Comparison of ENCODE assay signal across 8 cellular contexts in the genomic region with DNA sequence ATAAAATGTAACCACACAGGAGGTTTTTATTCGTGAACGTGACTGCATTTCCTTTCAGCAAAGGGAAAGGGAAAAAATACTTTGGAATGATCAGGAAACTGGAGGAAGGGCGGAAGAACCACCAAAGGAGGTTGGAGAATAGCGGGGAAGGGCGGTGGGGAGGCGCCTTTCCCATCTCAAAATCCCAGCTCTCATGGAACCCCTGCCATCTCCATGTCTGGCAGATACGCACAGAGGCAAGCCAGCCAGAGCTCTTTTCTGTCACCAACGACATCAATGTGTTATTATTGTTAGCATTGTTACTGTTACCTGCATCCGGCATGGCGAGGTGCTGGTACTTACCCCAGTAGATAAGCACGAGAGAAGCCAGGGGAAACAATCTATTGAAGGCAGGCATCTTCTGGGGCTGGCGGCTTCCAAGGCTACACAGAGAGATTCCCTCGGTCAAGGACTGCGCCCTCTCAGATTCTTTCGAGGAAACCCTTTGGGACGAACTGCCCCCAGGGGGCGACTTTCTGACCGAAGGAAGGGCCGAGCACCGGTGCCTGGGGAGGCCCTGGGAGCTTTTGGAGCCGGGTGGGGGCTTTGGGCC. TPM values are rescaled to one million over a fixed set of nuclear protein-coding genes. Genes with fewer than 3 reads are reported as not detected.
DNase-seq lines count a peak whose midpoint lies in the region; ATAC-seq and TF ChIP-seq lines count a peak whose summit lies in the region.

No MANE protein-coding gene starts in this region.

- H3K4me3 Mint-ChIP-seq in CD8-positive, alpha-beta memory T cell = peak overlapping the region; percentile 2 to 74 (median 65)
- H3K4me3 Mint-ChIP-seq in chondrocyte (ENCODE audit: unreplicated experiment) = peak overlapping the region; percentile 76
- H3K4me3 Mint-ChIP-seq in naive thymus-derived CD4-positive, alpha-beta T cell = peak overlapping the region; percentile 55 to 82 (median 69)

- H3K36me3 Mint-ChIP-seq in CD8-positive, alpha-beta memory T cell = peaks cover 0 to 1% (median 0%) of the 10 kb centered on the region in 3 donors
- no peaks in the 10 kb centered on the region for H3K36me3 Mint-ChIP-seq in chondrocyte (ENCODE audit: low read depth)
- peaks cover 0 to 6% (median 3%) of the 10 kb centered on the region in 5 donors for H3K36me3 Mint-ChIP-seq in naive thymus-derived CD4-positive, alpha-beta T cell

- H3K27me3 ChIP-seq in CD8-positive, alpha-beta memory T cell (ENCODE audit: insufficient read depth, low read length, poor library complexity, severe bottlenecking) = peaks cover 20% of the 10 kb centered on the region
- H3K27me3 ChIP-seq in naive thymus-derived CD4-positive, alpha-beta T cell (ENCODE audit: control insufficient read depth in 2 of 2, insufficient read depth in 2 of 2, low read length in 2 of 2) = peaks cover 0 to 16% of the 10 kb centered on the region in 2 donors

- no peak overlapping the region for H3K27ac Mint-ChIP-seq in CD8-positive, alpha-beta memory T cell
- no peak overlapping the region for H3K27ac Mint-ChIP-seq in chondrocyte (ENCODE audit: unreplicated experiment)
- no peak overlapping the region for H3K27ac Mint-ChIP-seq in naive thymus-derived CD4-positive, alpha-beta T cell

- intact Hi-C loops in naive thymus-derived CD4-positive, alpha-beta T cell (cut with micrococcal nuclease) = no loop called here

- H3K4me3 ChIP-seq in CD8-positive, alpha-beta memory T cell (ENCODE audit: low read length) = no peak overlapping the region
- H3K4me3 ChIP-seq in naive thymus-derived CD4-positive, alpha-beta T cell (ENCODE audit: low read length) = peak overlapping the region; percentile 44

- H3K4me1 Mint-ChIP-seq in CD8-positive, alpha-beta memory T cell = peaks cover 8 to 17% (median 9%) of the 10 kb centered on the region in 3 donors
- H3K4me1 Mint-ChIP-seq in chondrocyte (ENCODE audit: low read depth) = peaks cover 5% of the 10 kb centered on the region
- H3K4me1 Mint-ChIP-seq in naive thymus-derived CD4-positive, alpha-beta T cell = peaks cover 2 to 22% (median 13%) of the 10 kb centered on the region in 7 donors

- H3K4me1 ChIP-seq in CD8-positive, alpha-beta memory T cell (ENCODE audit: insufficient read depth, low read length) = peaks cover 6% of the 10 kb centered on the region
- H3K4me1 ChIP-seq in naive thymus-derived CD4-positive, alpha-beta T cell (ENCODE audit: control insufficient read depth in 2 of 2, insufficient read depth in 2 of 2, low read length in 2 of 2) = peaks cover 0 to 3% of the 10 kb centered on the region in 2 donors

- H3K27me3 Mint-ChIP-seq in CD8-positive, alpha-beta memory T cell = peaks cover 30 to 44% of the 10 kb centered on the region in 2 donors
- H3K27me3 Mint-ChIP-seq in chondrocyte (ENCODE audit: low read depth) = peaks cover 32% of the 10 kb centered on the region
- peaks cover 41 to 61% (median 44%) of the 10 kb centered on the region in 5 donors for H3K27me3 Mint-ChIP-seq in naive thymus-derived CD4-positive, alpha-beta T cell

- H3K9me3 Mint-ChIP-seq in CD8-positive, alpha-beta memory T cell = peaks cover 0 to 2% (median under 1%) of the 10 kb centered on the region in 5 donors
- no peaks in the 10 kb centered on the region for H3K9me3 Mint-ChIP-seq in chondrocyte (ENCODE audit: low read depth)
- peaks cover 0 to 11% (median 4%) of the 10 kb centered on the region in 11 donors for H3K9me3 Mint-ChIP-seq in naive thymus-derived CD4-positive, alpha-beta T cell

- H3K9me3 ChIP-seq in CD8-positive, alpha-beta memory T cell (ENCODE audit: low read length) = no peaks in the 10 kb centered on the region
- no peaks in the 10 kb centered on the region for H3K9me3 ChIP-seq in naive thymus-derived CD4-positive, alpha-beta T cell (ENCODE audit: control insufficient read depth in 2 of 3, low read length in 3 of 3)

- POLR2A ChIA-PET in CD8-positive, alpha-beta memory T cell (lab: Charles Lee) = no interaction called here
- POLR2A ChIA-PET in naive thymus-derived CD4-positive, alpha-beta T cell (lab: Charles Lee) = no interaction called here

- H3K27ac ChIP-seq in CD8-positive, alpha-beta memory T cell (ENCODE audit: low read depth, low read length) = no peak overlapping the region
- no peak overlapping the region for H3K27ac ChIP-seq in naive thymus-derived CD4-positive, alpha-beta T cell (ENCODE audit: low read depth, low read length)

- no peak for DNase-seq in CD8-positive, alpha-beta memory T cell
- peak; percentile 12 for DNase-seq in HuH-7 (ENCODE audit: low spot score)
- no peak for DNase-seq in chondrocyte (ENCODE audit: low spot score)
- DNase-seq in naive thymus-derived CD4-positive, alpha-beta T cell = no peak
- no peak for DNase-seq in amniotic stem cell (lab: John Stamatoyannopoulos, UW)
- DNase-seq in OCI-M2 (lab: John Stamatoyannopoulos, UW; ENCODE audit: unreplicated experiment) = no peak
- no peak for DNase-seq in cortex of kidney (lab: John Stamatoyannopoulos, UW)

- peak; percentile 14 for ATAC-seq in naive thymus-derived CD4-positive, alpha-beta T cell
- ATAC-seq in HG03097 (IDR thresholded peaks at IDR 0.05; ENCODE audit: low FRiP score, unreplicated experiment) = no peak

- peak; percentile 41 for TF ChIP-seq CTCF in chondrocyte (IDR thresholded peaks at IDR 0.05)

- H3K36me3 ChIP-seq in CD8-positive, alpha-beta memory T cell (ENCODE audit: insufficient read depth, low read length) = no peaks in the 10 kb centered on the region
- H3K36me3 ChIP-seq in naive thymus-derived CD4-positive, alpha-beta T cell (ENCODE audit: control insufficient read depth in 2 of 3, insufficient read depth in 3 of 3, low read length in 3 of 3) = no peaks in the 10 kb centered on the region

- CTCF ChIA-PET in CD8-positive, alpha-beta memory T cell (lab: Charles Lee) = no interaction called here
- CTCF ChIA-PET in naive thymus-derived CD4-positive, alpha-beta T cell (lab: Charles Lee) = no interaction called here

RNA-seq across cellular contexts. Expression of a gene that starts 0.9 kb away (rescaled TPM):
- not detected for total RNA-seq in CD8-positive, alpha-beta memory T cell
- polyA plus RNA-seq in CD8-positive, alpha-beta memory T cell = 0.22 TPM
- total RNA-seq in chondrocyte = 0.15 to 0.62 TPM (median 0.45 TPM) in 3 replicates
- not detected for total RNA-seq in naive thymus-derived CD4-positive, alpha-beta T cell
- polyA plus RNA-seq in naive thymus-derived CD4-positive, alpha-beta T cell = not detected
